In genomic region chr13:102814793-102815192, GRCh38 we compare ENCODE assay signal across 17 cellular contexts. TPM values are rescaled to one million over a fixed set of nuclear protein-coding genes. Genes with fewer than 3 reads are reported as not detected.
DNase-seq lines count a peak whose midpoint lies in the region; ATAC-seq, FAIRE-seq and TF ChIP-seq lines count a peak whose summit lies in the region.
"Had no signal": no experiment of that assay in that cellular context is flagged by ENCODE, and none has a peak within 500 bp of the region (broad histone marks: within the 10 kb centered on the region; RNA-seq: fewer than 3 reads in every experiment).

No MANE protein-coding gene starts in this region.

- peaks cover 3% of the 10 kb centered on the region for H3K9me3 Mint-ChIP-seq in osteocyte (ENCODE audit: unreplicated experiment)

- H3K9me1 ChIP-seq in IMR-90 (ENCODE audit: insufficient read depth, low read length), result peaks cover 9% of the 10 kb centered on the region; the same call in 1 of the 2 replicates

- H2BK15ac ChIP-seq in IMR-90 (ENCODE audit: low read depth, low read length), result no peak overlapping the region

- no peak overlapping the region for H2BK20ac ChIP-seq in IMR-90 (ENCODE audit: low read depth, low read length)

- H3K4me1 Mint-ChIP-seq in osteocyte (ENCODE audit: unreplicated experiment), result peaks cover 8% of the 10 kb centered on the region
- H3K4me1 Mint-ChIP-seq: CD14-positive monocyte had no signal

- no peak overlapping the region for H4K8ac ChIP-seq in IMR-90 (ENCODE audit: low read depth in 2 of 2, low read length in 2 of 2)

- H3K4me3 Mint-ChIP-seq in osteocyte (ENCODE audit: unreplicated experiment), result no peak overlapping the region
- H3K4me3 Mint-ChIP-seq: CD14-positive monocyte; CD8-positive, alpha-beta T cell; GM23338; H9 had no signal

- dilution Hi-C loops in IMR-90 (cut with HindIII; ENCODE audit: low sequenced_read_pairs, unreplicated experiment), result no loop called here

- peaks cover 5% of the 10 kb centered on the region; the same call in 1 of the 2 replicates for H3K36me3 ChIP-seq in IMR-90 (ENCODE audit: control insufficient read depth, insufficient read depth, low read length)
- peaks cover 15% of the 10 kb centered on the region; the same call in 1 of the 2 replicates for H3K36me3 ChIP-seq in PC-9 (ENCODE audit: low read depth)
- H3K36me3 ChIP-seq in smooth muscle cell (ENCODE audit: low read depth), result peaks cover 12% of the 10 kb centered on the region
- H3K36me3 ChIP-seq: BLaER1 had no signal

- no peaks in the 10 kb centered on the region for H3K27me3 Mint-ChIP-seq in osteocyte (ENCODE audit: unreplicated experiment)
- H3K27me3 Mint-ChIP-seq: IgD-negative memory B cell had no signal

- no peak overlapping the region for H2AK5ac ChIP-seq in IMR-90 (ENCODE audit: low read depth, low read length)

- ATAC-seq in IMR-90 (ENCODE audit: low read depth), result no peak
- ATAC-seq: CD8-positive, alpha-beta T cell; GM23338 had no signal

- TF ChIP-seq POLR2A in H54 (IDR thresholded peaks at IDR 0.05; ENCODE audit: low read depth, low read length) (no peak), IMR-90 (IDR thresholded peaks at IDR 0.05; ENCODE audit: low read depth, low read length) (no peak)

- H2AFZ ChIP-seq in IMR-90 (replicated peaks; ENCODE audit: low read length, poor library complexity) (no peak overlapping the region), PC-9 (no peak overlapping the region), smooth muscle cell (ENCODE audit: low read depth) (no peak overlapping the region)
- H2AFZ ChIP-seq: GM23338 had no signal

- no peak overlapping the region for H3K4me2 ChIP-seq in IMR-90 (ENCODE audit: low read depth, low read length)
- no peak overlapping the region for H3K4me2 ChIP-seq in PC-9
- no peak overlapping the region for H3K4me2 ChIP-seq in smooth muscle cell
- H3K4me2 ChIP-seq: BLaER1, GM23338 had no signal

- CTCF ChIA-PET in IMR-90 (lab: Yijun Ruan, JAX) (no interaction called here), PC-9 (lab: Charles Lee) (no interaction called here)

- no peak overlapping the region for H4K5ac ChIP-seq in IMR-90 (ENCODE audit: low read depth, low read length)

- no peak overlapping the region for H3K18ac ChIP-seq in IMR-90 (ENCODE audit: low read depth, low read length)

- intact Hi-C loops in IMR-90 (cut with micrococcal nuclease) (no loop called here), PC-9 (cut with micrococcal nuclease; ENCODE audit: unreplicated experiment) (no loop called here)

- peaks cover 23 to 34% of the 10 kb centered on the region in 2 experiments for H3K79me1 ChIP-seq in IMR-90 (ENCODE audit: low read depth in 1 of 2, low read length in 2 of 2)

- H3K27ac ChIP-seq in IMR-90 (ENCODE audit: insufficient read depth, low read length) (no peak overlapping the region), PC-9 (no peak overlapping the region), smooth muscle cell (ENCODE audit: low read depth) (no peak overlapping the region)
- H3K27ac ChIP-seq: BLaER1, HL-60 had no signal

- H3K56ac ChIP-seq in IMR-90 (ENCODE audit: extremely low read depth, insufficient read depth, low read length), result no peak overlapping the region

- H3K23ac ChIP-seq in IMR-90 (ENCODE audit: low read depth, low read length), result no peak overlapping the region

- WGBS in IMR-90 (ENCODE audit: extremely low coverage in 2 of 2, insufficient read length in 1 of 2), 2 experiments, result no CpG with 5 or more reads among the region's 6 CpGs
- WGBS in smooth muscle cell (ENCODE audit: low lambda C conversion rate), result 85% methylated on average over 6 of the region's 6 CpGs

- no peaks in the 10 kb centered on the region for H3K9me2 ChIP-seq in PC-9 (ENCODE audit: insufficient read depth)

- TF ChIP-seq CTCF in IMR-90 (conservative IDR thresholded peaks at IDR 0.05; ENCODE audit: low read depth, low read length) (no peak), osteocyte (IDR thresholded peaks at IDR 0.05) (no peak), PC-9 (conservative IDR thresholded peaks at IDR 0.05) (no peak), smooth muscle cell (IDR thresholded peaks at IDR 0.05; ENCODE audit: borderline replicate concordance, insufficient read depth, poor library complexity, severe bottlenecking) (no peak)

- no peaks in the 10 kb centered on the region; the same call in 1 of the 2 replicates for H3K79me2 ChIP-seq in PC-9 (ENCODE audit: low read depth)
- peaks cover 24% of the 10 kb centered on the region for H3K79me2 ChIP-seq in smooth muscle cell (ENCODE audit: low read depth)

- DNase-seq in H54 (ENCODE audit: insufficient read length, low spot score), result no peak
- no peak for DNase-seq in IMR-90
- DNase-seq in osteocyte (ENCODE audit: extremely low spot score, unreplicated experiment), result no peak
- no peak for DNase-seq in PC-9
- no peak for DNase-seq in smooth muscle cell (lab: John Stamatoyannopoulos, UW; ENCODE audit: unreplicated experiment)
- DNase-seq: 8988T; Calu3; CD8-positive, alpha-beta T cell; DMS79 treated with DMSO at 0.1 percent for 48 hours; GF-D8; H9; KG1 had no signal

- H3K4me3 ChIP-seq in IMR-90 (ENCODE audit: insufficient read depth, low read depth, low read length), result no peak overlapping the region
- no peak overlapping the region for H3K4me3 ChIP-seq in PC-9
- no peak overlapping the region for H3K4me3 ChIP-seq in smooth muscle cell
- H3K4me3 ChIP-seq: BLaER1, GM23338 had no signal

- no peaks in the 10 kb centered on the region for H4K20me1 ChIP-seq in IMR-90 (ENCODE audit: insufficient read depth, low read length)
- H4K20me1 ChIP-seq in PC-9 (ENCODE audit: insufficient read depth), result no peaks in the 10 kb centered on the region
- H4K20me1 ChIP-seq in smooth muscle cell (ENCODE audit: low read depth), result peaks cover 3% of the 10 kb centered on the region
- H4K20me1 ChIP-seq: BLaER1 had no signal

- in situ Hi-C loops in IMR-90 (cut with MboI; ENCODE audit: low sequenced_read_pairs), result no loop called here

- H3K27me3 ChIP-seq in IMR-90 (ENCODE audit: control insufficient read depth, insufficient read depth, low read length) (no peaks in the 10 kb centered on the region), PC-9 (ENCODE audit: insufficient read depth, low read depth) (no peaks in the 10 kb centered on the region), smooth muscle cell (ENCODE audit: low read depth) (no peaks in the 10 kb centered on the region)
- H3K27me3 ChIP-seq: BLaER1 had no signal

- H3F3A ChIP-seq in PC-9 (ENCODE audit: insufficient read depth, low read depth) (no peaks in the 10 kb centered on the region; the same call in 1 of the 2 replicates), smooth muscle cell (ENCODE audit: low read depth) (no peaks in the 10 kb centered on the region)

- BruUV-seq in IMR-90 (replicated peaks; lab: Mats Ljungman, UMichigan), result no TSS peak
- BruUV-seq in PC-9 (replicated peaks; lab: Mats Ljungman, UMichigan), result no TSS peak

- no peak overlapping the region for H2AK9ac ChIP-seq in IMR-90 (replicated peaks; ENCODE audit: low read depth, low read length, poor library complexity)

- 0 out of 2 replicates have a peak, but pooled peaks cover 3% of the 10 kb centered on the region for H3K9me3 ChIP-seq in IMR-90 (ENCODE audit: control insufficient read depth, insufficient read depth, low read length)
- H3K9me3 ChIP-seq in PC-9 (ENCODE audit: insufficient read depth, low read depth), result no peaks in the 10 kb centered on the region; the same call in 1 of the 2 replicates
- peaks cover 3% of the 10 kb centered on the region for H3K9me3 ChIP-seq in smooth muscle cell (replicated peaks; ENCODE audit: low read depth)

- H2BK5ac ChIP-seq in IMR-90 (ENCODE audit: low read depth, low read length, poor library complexity, severe bottlenecking), result no peak overlapping the region

- FAIRE-seq in H54 (lab: Jason Lieb, UNC), result peak; percentile 70

- POLR2A ChIA-PET in IMR-90 (lab: Charles Lee; ENCODE audit: unreplicated experiment), result no interaction called here
- POLR2A ChIA-PET in PC-9 (lab: Charles Lee; ENCODE audit: unreplicated experiment), result no interaction called here

- H3K4me1 ChIP-seq in IMR-90 (ENCODE audit: control insufficient read depth, insufficient read depth, low read length) (peaks cover 4% of the 10 kb centered on the region), PC-9 (replicated peaks; ENCODE audit: insufficient read depth) (no peaks in the 10 kb centered on the region), smooth muscle cell (ENCODE audit: low read depth) (no peaks in the 10 kb centered on the region)
- H3K4me1 ChIP-seq: BLaER1 had no signal

- no peak for TF ChIP-seq RAD21 in IMR-90 (IDR thresholded peaks at IDR 0.05; ENCODE audit: low read length)

- no peak overlapping the region for H2BK120ac ChIP-seq in IMR-90 (ENCODE audit: low read depth, low read length)

- H3K27ac Mint-ChIP-seq in osteocyte (ENCODE audit: unreplicated experiment), result peak overlapping the region; percentile 62
- H3K27ac Mint-ChIP-seq: CD14-positive monocyte; CD8-positive, alpha-beta T cell; GM23338; H9; IgD-negative memory B cell had no signal

- no peak overlapping the region for H3K4ac ChIP-seq in IMR-90 (ENCODE audit: low read depth, low read length)

- peaks cover 50% of the 10 kb centered on the region for H3K36me3 Mint-ChIP-seq in osteocyte (ENCODE audit: unreplicated experiment)

- H3K9ac ChIP-seq in IMR-90 (ENCODE audit: low read depth, low read length) (no peak overlapping the region), smooth muscle cell (ENCODE audit: low read depth) (no peak overlapping the region)
- H3K9ac ChIP-seq: BLaER1 had no signal

- no peak overlapping the region for H4K91ac ChIP-seq in IMR-90 (ENCODE audit: insufficient read depth, low read depth, low read length)

- no peak overlapping the region for H3K14ac ChIP-seq in IMR-90 (replicated peaks; ENCODE audit: low read depth, low read length)

RNA-seq across cellular contexts. Expression of gene BIVM, which starts 15.9 kb away (rescaled TPM):
- total RNA-seq in IMR-90 (2012; rRNA removed) (7.2 and 12.2 TPM in 2 replicates), osteocyte (30.3 and 30.7 TPM in 2 replicates), PC-9 (2021) (12.5 and 17.5 TPM in 2 replicates), smooth muscle cell (7.7 and 19.6 TPM in 2 replicates)
- polyA plus RNA-seq in IMR-90 (2012; rRNA removed) (9.0 and 12.2 TPM in 2 replicates), smooth muscle cell (7.8 and 9.1 TPM in 2 replicates)
- 2.5 and 2.7 TPM in 2 replicates for polyA plus RNA-seq in IMR-90 (2012; cell fraction: cytosol; rRNA removed)
- 3.9 and 24.5 TPM in 2 replicates for polyA plus RNA-seq in IMR-90 (2012; cell fraction: nucleus; rRNA removed; ENCODE audit: low replicate concordance)

RNA-seq across cellular contexts. Expression of gene POGLUT2, which starts 16.0 kb away (rescaled TPM):
- total RNA-seq in IMR-90 (2012; rRNA removed) (10.6 and 15.0 TPM in 2 replicates), osteocyte (32.9 and 33.5 TPM in 2 replicates), PC-9 (2021) (2.8 and 3.2 TPM in 2 replicates), smooth muscle cell (34.5 and 49.3 TPM in 2 replicates)
- polyA plus RNA-seq in IMR-90 (2012; rRNA removed) (12.1 and 14.3 TPM in 2 replicates), smooth muscle cell (27.9 and 41.7 TPM in 2 replicates)
- 7.9 and 8.0 TPM in 2 replicates for polyA plus RNA-seq in IMR-90 (2012; cell fraction: cytosol; rRNA removed)
- polyA plus RNA-seq in IMR-90 (2012; cell fraction: nucleus; rRNA removed; ENCODE audit: low replicate concordance), result 4.3 and 10.5 TPM in 2 replicates

RNA-seq across cellular contexts. Expression of gene ERCC5, which starts 31.0 kb away (rescaled TPM):
- total RNA-seq in IMR-90 (2012; rRNA removed) (34.4 and 50.8 TPM in 2 replicates), osteocyte (48.9 and 52.1 TPM in 2 replicates), PC-9 (2021) (33.9 and 38.2 TPM in 2 replicates), smooth muscle cell (65.2 and 67.6 TPM in 2 replicates)
- polyA plus RNA-seq in IMR-90 (2012; rRNA removed) (24.8 and 29.7 TPM in 2 replicates), smooth muscle cell (29.9 and 30.1 TPM in 2 replicates)
- polyA plus RNA-seq in IMR-90 (2012; cell fraction: cytosol; rRNA removed), result 3.4 and 5.0 TPM in 2 replicates
- polyA plus RNA-seq in IMR-90 (2012; cell fraction: nucleus; rRNA removed; ENCODE audit: low replicate concordance), result 13.8 and 60.4 TPM in 2 replicates

RNA-seq across cellular contexts. Expression of gene TEX30, which starts 41.2 kb away (rescaled TPM):
- total RNA-seq in IMR-90 (2012; rRNA removed) (8.1 and 15.3 TPM in 2 replicates), osteocyte (8.7 and 9.0 TPM in 2 replicates), PC-9 (2021) (9.3 and 13.1 TPM in 2 replicates), smooth muscle cell (14.0 and 15.3 TPM in 2 replicates)
- polyA plus RNA-seq in IMR-90 (2012; rRNA removed) (9.3 and 10.4 TPM in 2 replicates), smooth muscle cell (17.2 and 17.4 TPM in 2 replicates)
- 1.4 and 2.2 TPM in 2 replicates for polyA plus RNA-seq in IMR-90 (2012; cell fraction: cytosol; rRNA removed)
- polyA plus RNA-seq in IMR-90 (2012; cell fraction: nucleus; rRNA removed; ENCODE audit: low replicate concordance), result 0.69 and 5.0 TPM in 2 replicates
